In genomic region chr1:183304466-183305122, GRCh38 we compare ENCODE assay signal across 14 cellular contexts.
DNase-seq lines count a peak whose midpoint lies in the region; ATAC-seq and TF ChIP-seq lines count a peak whose summit lies in the region.
"Had no signal": no experiment of that assay in that cellular context is flagged by ENCODE, and none has a peak within 500 bp of the region (broad histone marks: within the 10 kb centered on the region; RNA-seq: fewer than 3 reads in every experiment).

No MANE protein-coding gene starts in this region.

- H3K4ac ChIP-seq in neuronal stem cell (ENCODE audit: low read length) = no peak overlapping the region

- CTCF ChIA-PET in GM10248 (lab: Yijun Ruan, JAX) = interaction anchor here (1.1 to 6.0 kb wide), 4 partner anchors 12 to 23 kb away, joined by 3 to 60 read pairs (median 7); no protein-coding TSS in a partner anchor

- H3K4me2 ChIP-seq in neuronal stem cell (ENCODE audit: insufficient read depth, low read length, poor library complexity, severe bottlenecking) = no peak overlapping the region

- peaks cover 19% of the 10 kb centered on the region for H3K27me3 Mint-ChIP-seq in brain

- no peak overlapping the region for H2BK5ac ChIP-seq in neuronal stem cell (ENCODE audit: low read length)

- no peak overlapping the region for H3K4me3 ChIP-seq in neuronal stem cell (ENCODE audit: low read length in 2 of 2)
- H3K4me3 ChIP-seq: MG63 had no signal

- TF ChIP-seq EP300 in Ishikawa (IDR thresholded peaks at IDR 0.05; ENCODE audit: borderline replicate concordance) = no peak; the same call in 1 of the 2 replicates

- H3K36me3 ChIP-seq in neuronal stem cell (replicated peaks in 1 of 2; ENCODE audit: control insufficient read depth in 2 of 2, insufficient read depth in 2 of 2, low read length in 2 of 2) = no peaks in the 10 kb centered on the region
- H3K36me3 ChIP-seq: MG63 had no signal

- peak overlapping the region; percentile 53 for H2AFZ ChIP-seq in neuronal stem cell (ENCODE audit: low read length)

- WGBS in neuronal stem cell (ENCODE audit: extremely low coverage in 2 of 2, insufficient read length in 2 of 2, insufficient replicate concordance in 1 of 2), 2 donors = no CpG with 5 or more reads among the region's 7 CpGs

- H4K8ac ChIP-seq in neuronal stem cell (ENCODE audit: low read depth, low read length) = no peak overlapping the region

- peaks cover 17% of the 10 kb centered on the region for H3K36me3 Mint-ChIP-seq in brain
- H3K36me3 Mint-ChIP-seq in activated naive CD4-positive, alpha-beta T cell treated with anti-CD3 and anti-CD28 coated beads, Interleukin-2, amount 50 U/mL, for 72 hours = no peaks in the 10 kb centered on the region
- H3K36me3 Mint-ChIP-seq: CD14-positive monocyte had no signal

- H3K9me3 ChIP-seq in neuronal stem cell (replicated peaks in 1 of 2; ENCODE audit: control insufficient read depth in 2 of 2, insufficient read depth in 1 of 2, low read depth in 1 of 2, low read length in 2 of 2) = no peaks in the 10 kb centered on the region

- no peaks in the 10 kb centered on the region for H3K79me1 ChIP-seq in neuronal stem cell (ENCODE audit: low read depth, low read length)

- no peak overlapping the region for H4K91ac ChIP-seq in neuronal stem cell (ENCODE audit: low read depth, low read length, poor library complexity)

- H3K4me3 Mint-ChIP-seq in brain = peak overlapping the region in 1 of 5 experiments; percentile 7
- H3K4me3 Mint-ChIP-seq: activated CD8-positive, alpha-beta T cell treated with anti-CD3 and anti-CD28 coated beads, Interleukin-2, amount 10 ng/mL, durations not matched to agents 7 days and 5 days; CD14-positive monocyte; T-helper 2 cell treated with Interferon-gamma antibody and Interleukin-4, amounts not matched to agents 5 μg/mL and 100 μg/mL, for 36 hours had no signal

- peaks cover 59% of the 10 kb centered on the region for H3K4me1 Mint-ChIP-seq in brain
- H3K4me1 Mint-ChIP-seq: CD14-positive monocyte had no signal

- peaks cover 0 to 8% (median 4%) of the 10 kb centered on the region in 5 experiments for H3K9me3 Mint-ChIP-seq in brain
- no peaks in the 10 kb centered on the region for H3K9me3 Mint-ChIP-seq in activated naive CD4-positive, alpha-beta T cell treated with anti-CD3 and anti-CD28 coated beads, Interleukin-2, amount 50 U/mL, for 72 hours
- H3K9me3 Mint-ChIP-seq: T-helper 2 cell treated with Interferon-gamma antibody and Interleukin-4, amounts not matched to agents 5 μg/mL and 100 μg/mL, for 36 hours had no signal

- POLR2A ChIA-PET in GM10248 (lab: Yijun Ruan, JAX) = interaction anchor here (0.7 kb wide), 1 partner anchor 342 kb away, joined by 5 read pairs; no protein-coding TSS in a partner anchor

- no peak overlapping the region for H3K27ac ChIP-seq in neuronal stem cell (replicated peaks; ENCODE audit: low read length)

- no peak overlapping the region for H3K14ac ChIP-seq in neuronal stem cell (ENCODE audit: low read length)

- peak overlapping the region; percentile 21 to 93 (median 78) for H3K27ac Mint-ChIP-seq in brain
- no peak overlapping the region for H3K27ac Mint-ChIP-seq in activated naive CD4-positive, alpha-beta T cell treated with anti-CD3 and anti-CD28 coated beads, Interleukin-2, amount 50 U/mL, for 72 hours
- H3K27ac Mint-ChIP-seq: activated CD8-positive, alpha-beta T cell treated with anti-CD3 and anti-CD28 coated beads, Interleukin-2, amount 10 ng/mL, durations not matched to agents 7 days and 5 days; T-helper 2 cell treated with Interferon-gamma antibody and Interleukin-4, amounts not matched to agents 5 μg/mL and 100 μg/mL, for 36 hours had no signal

- no peak overlapping the region for H2BK15ac ChIP-seq in neuronal stem cell (ENCODE audit: low read length)

- no peak for ATAC-seq in activated naive CD4-positive, alpha-beta T cell treated with anti-CD3 and anti-CD28 coated beads, Interleukin-2, amount 50 U/mL, for 72 hours
- ATAC-seq in HG03108 (IDR thresholded peaks at IDR 0.05; ENCODE audit: unreplicated experiment) = no peak
- ATAC-seq: activated CD8-positive, alpha-beta T cell treated with anti-CD3 and anti-CD28 coated beads, Interleukin-2, amount 10 ng/mL, durations not matched to agents 7 days and 5 days; Panc1 had no signal

- H2AK5ac ChIP-seq in neuronal stem cell (ENCODE audit: low read depth, low read length) = no peak overlapping the region

- TF ChIP-seq RAD21 in Ishikawa (IDR thresholded peaks at IDR 0.05; ENCODE audit: low read depth) = no peak

- H2BK120ac ChIP-seq in neuronal stem cell (ENCODE audit: low read depth, low read length) = no peak overlapping the region

- no peak overlapping the region for H2BK12ac ChIP-seq in neuronal stem cell (ENCODE audit: low read length)

- peak; percentile 71 for DNase-seq in NCI-H2227 treated with DMSO at 0.1 percent for 48 hours (lab: John Stamatoyannopoulos, UW)
- DNase-seq in neuronal stem cell (ENCODE audit: low spot score) = no peak
- no peak for DNase-seq in activated naive CD4-positive, alpha-beta T cell treated with anti-CD3 and anti-CD28 coated beads, Interleukin-2, amount 50 U/mL, for 72 hours (ENCODE audit: low spot score in 2 of 2)
- DNase-seq in amniotic stem cell (lab: John Stamatoyannopoulos, UW) = no peak
- no peak for DNase-seq in GM10248 (ENCODE audit: extremely low spot score)
- DNase-seq: activated CD8-positive, alpha-beta T cell treated with anti-CD3 and anti-CD28 coated beads, Interleukin-2, amount 10 ng/mL, durations not matched to agents 7 days and 5 days; activated naive CD4-positive, alpha-beta T cell treated with anti-CD3 and anti-CD28 coated beads, Interleukin-2, amount 50 U/mL, for 16 hours; MG63 had no signal

- no peak overlapping the region for H3K9ac ChIP-seq in neuronal stem cell (ENCODE audit: low read depth, low read length, poor library complexity)

- no peak for TF ChIP-seq CTCF in brain (conservative IDR thresholded peaks at IDR 0.05)
- TF ChIP-seq CTCF in GM10248 (IDR thresholded peaks at IDR 0.05; ENCODE audit: control extremely low read depth, extremely low read depth, low read depth, missing control alignments) = no peak

- H3K4me1 ChIP-seq in neuronal stem cell (ENCODE audit: control insufficient read depth in 2 of 2, insufficient read depth in 1 of 2, low read depth in 1 of 2, low read length in 2 of 2) = peaks cover 3 to 7% of the 10 kb centered on the region in 2 donors

- H3K23ac ChIP-seq in neuronal stem cell (ENCODE audit: low read depth, low read length, poor library complexity) = no peak overlapping the region

- H3K27me3 ChIP-seq in neuronal stem cell (ENCODE audit: control insufficient read depth in 3 of 3, insufficient read depth in 3 of 3, low read depth in 1 of 3, low read length in 3 of 3) = no peaks in the 10 kb centered on the region
- H3K27me3 ChIP-seq: MG63 had no signal

- H3K18ac ChIP-seq in neuronal stem cell (ENCODE audit: low read length) = no peak overlapping the region

TF ChIP-seq in Ishikawa, 13 proteins besides CTCF, POLR2A, EP300 and RAD21:
- TF ChIP-seq EGR1 (IDR thresholded peaks at IDR 0.05) (no peak), YY1 (IDR thresholded peaks at IDR 0.05; ENCODE audit: low read depth) (no peak), TEAD4 (IDR thresholded peaks at IDR 0.05) (no peak), NFIC (IDR thresholded peaks at IDR 0.05) (peak; percentile 21; the same call in 1 of the 2 replicates), CEBPB (IDR thresholded peaks at IDR 0.05) (no peak), REST (IDR thresholded peaks at IDR 0.05; ENCODE audit: low read depth) (no peak), TCF12 (IDR thresholded peaks at IDR 0.05; ENCODE audit: low read depth) (peak; percentile 42; the same call in 1 of the 2 replicates), FOXM1 (IDR thresholded peaks at IDR 0.05; ENCODE audit: borderline replicate concordance, low read depth) (no peak), MAX (IDR thresholded peaks at IDR 0.05) (0 out of 2 replicates have a peak, but pooled peaks have one; percentile 16), CREB1 (IDR thresholded peaks at IDR 0.05; ENCODE audit: low read depth) (no peak), TAF1 (IDR thresholded peaks at IDR 0.05; ENCODE audit: low read depth) (no peak)
- TF ChIP-seq, protein P1, sequence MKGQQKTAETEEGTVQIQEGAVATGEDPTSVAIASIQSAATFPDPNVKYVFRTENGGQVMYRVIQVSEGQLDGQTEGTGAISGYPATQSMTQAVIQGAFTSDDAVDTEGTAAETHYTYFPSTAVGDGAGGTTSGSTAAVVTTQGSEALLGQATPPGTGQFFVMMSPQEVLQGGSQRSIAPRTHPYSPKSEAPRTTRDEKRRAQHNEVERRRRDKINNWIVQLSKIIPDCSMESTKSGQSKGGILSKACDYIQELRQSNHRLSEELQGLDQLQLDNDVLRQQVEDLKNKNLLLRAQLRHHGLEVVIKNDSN (IDR thresholded peaks at IDR 0.05) = no peak
TF ChIP-seq in Ishikawa: peak in this region for 3.

Comparison
In these comparisons a context has a peak if more than half of its experiments do, and no peak if none do; other contexts are left out.
1. H3K27ac Mint-ChIP-seq: peak in brain (5 of 5); none in activated naive CD4-positive, alpha-beta T cell treated with anti-CD3 and anti-CD28 coated beads, Interleukin-2, amount 50 U/mL, for 72 hours (0 of 2).